8 cellular contexts compared by ENCODE assay signal in genomic region chr6:43014434-43014909, GRCh38. TPM values are rescaled to one million over a fixed set of nuclear protein-coding genes. Genes with fewer than 3 reads are reported as not detected.
DNase-seq lines count a peak whose midpoint lies in the region; FAIRE-seq and TF ChIP-seq lines count a peak whose summit lies in the region.

No MANE protein-coding gene starts in this region.

- peaks cover 16% of the 10 kb centered on the region for H3F3A ChIP-seq in neural progenitor cell (ENCODE audit: low read depth)

- POLR2A ChIA-PET in OCI-LY7 (lab: Charles Lee): interaction anchor here (0.6 to 1.6 kb wide), 13 partner anchors 9 to 726 kb away, joined by 3 to 10 read pairs (median 4); partner anchors contain the start of genes CNPY3, KLC4, MRPL2 and PEX6

- no peaks in the 10 kb centered on the region for H4K20me1 ChIP-seq in OCI-LY7 (ENCODE audit: insufficient read depth, low read length)
- peaks cover 16% of the 10 kb centered on the region for H4K20me1 ChIP-seq in neural progenitor cell (ENCODE audit: low read depth)

- FAIRE-seq in RCC 7860 (lab: Jason Lieb, UNC): no peak
- no peak for FAIRE-seq in GM19239 (lab: Jason Lieb, UNC)

- peaks cover 14% of the 10 kb centered on the region for H3K36me3 Mint-ChIP-seq in neural progenitor cell

- H3K4me3 ChIP-seq in GM12865 (ENCODE audit: low read depth, low read length) (peak overlapping the region; percentile 87), OCI-LY7 (ENCODE audit: low read depth, low read length, poor library complexity, severe bottlenecking) (peak overlapping the region; percentile 86), endocrine pancreas (ENCODE audit: control insufficient read depth, insufficient read depth, low read length) (peak overlapping the region; percentile 83), neural progenitor cell (peak overlapping the region; percentile 82)

- peak overlapping the region; percentile 95 for H3K4me3 Mint-ChIP-seq in neural progenitor cell

- H3K9me3 ChIP-seq in OCI-LY7 (ENCODE audit: low read length) (no peaks in the 10 kb centered on the region), endocrine pancreas (ENCODE audit: control insufficient read depth, low read length) (no peaks in the 10 kb centered on the region), neural progenitor cell (ENCODE audit: low read depth) (no peaks in the 10 kb centered on the region)

- H3K4me1 Mint-ChIP-seq in neural progenitor cell: peaks cover 32% of the 10 kb centered on the region

- H3K27me3 ChIP-seq in endocrine pancreas (ENCODE audit: control insufficient read depth, insufficient read depth, low read length) (no peaks in the 10 kb centered on the region), neural progenitor cell (no peaks in the 10 kb centered on the region)

- intact Hi-C loops in OCI-LY7 (cut with micrococcal nuclease; ENCODE audit: unreplicated experiment): loop anchor here (1.0 to 2.0 kb wide), 2 partner anchors 38 to 85 kb away; partner anchors contain the start of genes CNPY3 and CUL7

- DNase-seq in GM12865 (ENCODE audit: low read depth) (no peak), OCI-LY7 (ENCODE audit: low spot score) (no peak), neural progenitor cell (ENCODE audit: low spot score) (no peak), RCC 7860 (ENCODE audit: low spot score) (no peak), activated gamma-delta T cell treated with Interleukin-2 at 50 U/mL for 16 hours (no peak), iPS-NIHi7 (ENCODE audit: extremely low spot score) (no peak), GM19239 (ENCODE audit: insufficient read length, low spot score) (no peak)

- H3K9me2 ChIP-seq in OCI-LY7 (ENCODE audit: insufficient read depth, low read length): no peaks in the 10 kb centered on the region

- TF ChIP-seq CTCF in GM12865 (IDR thresholded peaks at IDR 0.05; ENCODE audit: insufficient read depth, low read depth, low read length, missing control alignments): no peak
- no peak for TF ChIP-seq CTCF in OCI-LY7 (conservative IDR thresholded peaks at IDR 0.05; ENCODE audit: low read length)
- no peak for TF ChIP-seq CTCF in neural progenitor cell (IDR thresholded peaks at IDR 0.05)

- CTCF ChIA-PET in OCI-LY7 (lab: Charles Lee; ENCODE audit: unreplicated experiment): interaction anchor here (0.5 to 1.6 kb wide), 7 partner anchors 19 to 268 kb away, joined by 3 to 6 read pairs (median 4); partner anchors contain the start of genes PEX6 and TBCC

- H3K9ac ChIP-seq in endocrine pancreas (ENCODE audit: control insufficient read depth, insufficient read depth, low read length) (peak overlapping the region; percentile 93), neural progenitor cell (peak overlapping the region; percentile 47)

- H3K27me3 Mint-ChIP-seq in neural progenitor cell (ENCODE audit: insufficient read depth, low read depth): peaks cover 3% of the 10 kb centered on the region

- H3K4me1 ChIP-seq in OCI-LY7 (ENCODE audit: insufficient read depth, low read length, poor library complexity, severe bottlenecking) (peaks cover 29% of the 10 kb centered on the region), endocrine pancreas (ENCODE audit: control insufficient read depth, insufficient read depth, low read length) (no peaks in the 10 kb centered on the region), neural progenitor cell (peaks cover 18% of the 10 kb centered on the region)

- H2AFZ ChIP-seq in OCI-LY7 (ENCODE audit: low read length) (peak overlapping the region; percentile 1; the same call in 1 of the 2 replicates), neural progenitor cell (replicated peaks) (peak overlapping the region; percentile 61)

- H3K27ac ChIP-seq in OCI-LY7 (ENCODE audit: low read depth, low read length, poor library complexity, severe bottlenecking) (peak overlapping the region; percentile 43), neural progenitor cell (no peak overlapping the region)

- peak overlapping the region; percentile 85 for H3K4me2 ChIP-seq in OCI-LY7 (ENCODE audit: low read length)
- peak overlapping the region; percentile 84 for H3K4me2 ChIP-seq in neural progenitor cell

- H3K36me3 ChIP-seq in OCI-LY7 (ENCODE audit: insufficient read depth, low read length) (peaks cover 51% of the 10 kb centered on the region; the same call in 1 of the 2 replicates), endocrine pancreas (ENCODE audit: control insufficient read depth, insufficient read depth, low read length) (no peaks in the 10 kb centered on the region), neural progenitor cell (no peaks in the 10 kb centered on the region)

- H3K79me2 ChIP-seq in OCI-LY7 (ENCODE audit: insufficient read depth, low read depth, low read length) (peaks cover 30% of the 10 kb centered on the region), neural progenitor cell (ENCODE audit: low read depth) (peaks cover 59% of the 10 kb centered on the region)

- no peaks in the 10 kb centered on the region for H3K9me3 Mint-ChIP-seq in neural progenitor cell

- H3K27ac Mint-ChIP-seq in neural progenitor cell: peak overlapping the region; percentile 30

- BruUV-seq in OCI-LY7 (replicated peaks; lab: Mats Ljungman, UMichigan): no TSS peak

RNA-seq across cellular contexts. Expression of gene KLHDC3, which starts 0.4 kb away (rescaled TPM):
- total RNA-seq in OCI-LY7 (2014; rRNA removed; shearing (Covaris generic)): 78.6 and 89.9 TPM in 2 replicates
- total RNA-seq in OCI-LY7 (2022) (91.4 and 99.6 TPM in 2 replicates), neural progenitor cell (ENCODE audit: low replicate concordance) (122 and 165 TPM in 2 replicates)

RNA-seq across cellular contexts. Expression of gene MEA1, which starts 0.7 kb away (rescaled TPM):
- total RNA-seq in OCI-LY7 (2014; rRNA removed; shearing (Covaris generic)): 70.7 and 76.0 TPM in 2 replicates
- total RNA-seq in OCI-LY7 (2022) (59.1 and 67.9 TPM in 2 replicates), neural progenitor cell (ENCODE audit: low replicate concordance) (73.1 and 88.3 TPM in 2 replicates)

RNA-seq across cellular contexts. Expression of gene RRP36, which starts 7.0 kb away (rescaled TPM):
- 61.1 and 72.6 TPM in 2 replicates for total RNA-seq in OCI-LY7 (2014; rRNA removed; shearing (Covaris generic))
- total RNA-seq in OCI-LY7 (2022): 66.7 and 75.9 TPM in 2 replicates
- 77.8 and 93.3 TPM in 2 replicates for total RNA-seq in neural progenitor cell (ENCODE audit: low replicate concordance)

RNA-seq across cellular contexts. Expression of gene PPP2R5D, which starts 30.1 kb away (rescaled TPM):
- total RNA-seq in OCI-LY7 (2014; rRNA removed; shearing (Covaris generic)): 29.1 and 35.0 TPM in 2 replicates
- total RNA-seq in OCI-LY7 (2022) (35.6 and 39.5 TPM in 2 replicates), neural progenitor cell (ENCODE audit: low replicate concordance) (75.0 and 103 TPM in 2 replicates)

RNA-seq across cellular contexts. Expression of gene PEX6, which starts 35.5 kb away (rescaled TPM):
- total RNA-seq in OCI-LY7 (2014; rRNA removed; shearing (Covaris generic)): 24.7 and 26.3 TPM in 2 replicates
- total RNA-seq in OCI-LY7 (2022): 22.4 and 23.8 TPM in 2 replicates
- total RNA-seq in neural progenitor cell (ENCODE audit: low replicate concordance): 11.3 and 22.4 TPM in 2 replicates
